ENCODE assay signal across 20 cellular contexts in genomic region chr3:173747427-173747826, GRCh38.
DNase-seq lines count a peak whose midpoint lies in the region; ATAC-seq and TF ChIP-seq lines count a peak whose summit lies in the region.
"Had no signal": no experiment of that assay in that cellular context is flagged by ENCODE, and none has a peak within 500 bp of the region (broad histone marks: within the 10 kb centered on the region; RNA-seq: fewer than 3 reads in every experiment).

No MANE protein-coding gene starts in this region.

- DNase-seq in SK-N-SH (no peak), PC-3 (peak; percentile 58), dermis blood vessel endothelial cell (peak; percentile 65), kidney tubule cell (ENCODE audit: low spot score) (peak; percentile 72), stomach (no peak), suprapubic skin (ENCODE audit: low spot score in 2 of 2) (no peak)
- DNase-seq: 8988T; DND-41; H7; KBM-7; MG63; NCI-H1092 treated with DMSO at 0.1 percent for 48 hours; NCI-H1694; NCI-H2107; NCI-H345; NCI-H526 treated with DMSO at 0.1 percent for 48 hours; NK-92 treated with Interleukin-12 subunit alpha and Interleukin-12 subunit beta, amount 100 ng/mL, for 24 hours; Right ventricle myocardium superior had no signal

- TF ChIP-seq RAD21 in SK-N-SH (IDR thresholded peaks at IDR 0.05; ENCODE audit: low read length), result no peak

- H3K4me1 ChIP-seq in SK-N-SH (ENCODE audit: control insufficient read depth in 1 of 2, insufficient read depth in 2 of 2, low read depth in 1 of 2, low read length in 1 of 2), result peaks cover 6 to 30% of the 10 kb centered on the region in 2 experiments; a peak in 3 of 4 replicates
- H3K4me1 ChIP-seq in PC-3 (ENCODE audit: insufficient read depth, low read length), result peaks cover 5% of the 10 kb centered on the region; the same call in 1 of the 2 replicates
- no peaks in the 10 kb centered on the region for H3K4me1 ChIP-seq in stomach
- H3K4me1 ChIP-seq in suprapubic skin, result peaks cover 8% of the 10 kb centered on the region

- intact Hi-C loops in PC-3 (cut with micrococcal nuclease), result no loop called here
- intact Hi-C loops in stomach (cut with DNase I; ENCODE audit: low total_unique reads), result no loop called here

- H3K9me2 ChIP-seq in SK-N-SH, result no peaks in the 10 kb centered on the region
- no peaks in the 10 kb centered on the region for H3K9me2 ChIP-seq in PC-3 (replicated peaks; ENCODE audit: low read length)

- TF ChIP-seq EP300 in SK-N-SH (IDR thresholded peaks at IDR 0.05; ENCODE audit: borderline replicate concordance in 1 of 2, low read depth in 1 of 2, low read length in 1 of 2) (peak in 1 of 2 experiments; percentile 78; a peak in 1 of 4 replicates), stomach (IDR thresholded peaks at IDR 0.05) (no peak), suprapubic skin (IDR thresholded peaks at IDR 0.05) (no peak)

- H2AFZ ChIP-seq in SK-N-SH (ENCODE audit: low read depth) (no peak overlapping the region), PC-3 (ENCODE audit: low read length) (no peak overlapping the region)

- ATAC-seq in SK-N-SH treated with all-trans-retinoic acid at 6 μM for 48 hours (no peak), PC-3 (peak; percentile 68), GM21723 (IDR thresholded peaks at IDR 0.05; ENCODE audit: unreplicated experiment) (no peak)

- H3K79me2 ChIP-seq in SK-N-SH (ENCODE audit: insufficient read depth) (no peaks in the 10 kb centered on the region; the same call in 1 of the 2 replicates), PC-3 (ENCODE audit: low read length) (no peaks in the 10 kb centered on the region)

- TF ChIP-seq CTCF in SK-N-SH (IDR thresholded peaks at IDR 0.05) (no peak), PC-3 (conservative IDR thresholded peaks at IDR 0.05; ENCODE audit: low read depth, low read length) (no peak), stomach (IDR thresholded peaks at IDR 0.05) (no peak), suprapubic skin (IDR thresholded peaks at IDR 0.05) (no peak)

- H3K27me3 ChIP-seq in SK-N-SH (ENCODE audit: insufficient read depth) (no peaks in the 10 kb centered on the region), PC-3 (ENCODE audit: low read length) (no peaks in the 10 kb centered on the region), stomach (no peaks in the 10 kb centered on the region), suprapubic skin (no peaks in the 10 kb centered on the region)
- H3K27me3 ChIP-seq: MG63 had no signal

- H3F3A ChIP-seq in SK-N-SH (replicated peaks; ENCODE audit: insufficient read depth) (peaks cover 41% of the 10 kb centered on the region), PC-3 (ENCODE audit: low read length, unreplicated experiment) (no peaks in the 10 kb centered on the region)

- H3K4me2 ChIP-seq in SK-N-SH, result no peak overlapping the region
- no peak overlapping the region for H3K4me2 ChIP-seq in PC-3 (ENCODE audit: low read length)

- H3K9me3 ChIP-seq in SK-N-SH (no peaks in the 10 kb centered on the region), PC-3 (ENCODE audit: low read length) (no peaks in the 10 kb centered on the region), stomach (no peaks in the 10 kb centered on the region), suprapubic skin (no peaks in the 10 kb centered on the region)
- H3K9me3 ChIP-seq: MG63 had no signal

- H3K36me3 ChIP-seq in SK-N-SH (replicated peaks in 1 of 2; ENCODE audit: control insufficient read depth in 1 of 2, insufficient read depth in 2 of 2, low read length in 1 of 2) (no peaks in the 10 kb centered on the region), PC-3 (ENCODE audit: low read depth, low read length) (no peaks in the 10 kb centered on the region), stomach (no peaks in the 10 kb centered on the region), suprapubic skin (no peaks in the 10 kb centered on the region)
- H3K36me3 ChIP-seq: MG63 had no signal

- H4K20me1 ChIP-seq in SK-N-SH (ENCODE audit: insufficient read depth) (no peaks in the 10 kb centered on the region), PC-3 (ENCODE audit: low read length) (no peaks in the 10 kb centered on the region)

- H3K4me3 ChIP-seq in SK-N-SH (ENCODE audit: low read depth in 2 of 2, low read length in 1 of 2), result no peak overlapping the region
- H3K4me3 ChIP-seq in PC-3 (ENCODE audit: low read length), result no peak overlapping the region
- no peak overlapping the region for H3K4me3 ChIP-seq in stomach
- no peak overlapping the region for H3K4me3 ChIP-seq in suprapubic skin
- H3K4me3 ChIP-seq: MG63 had no signal

- TF ChIP-seq POLR2A in stomach (IDR thresholded peaks at IDR 0.05), result no peak
- TF ChIP-seq POLR2A in suprapubic skin (IDR thresholded peaks at IDR 0.05), result no peak

- H3K9ac ChIP-seq in SK-N-SH, result no peak overlapping the region
- H3K9ac ChIP-seq in PC-3 (ENCODE audit: low read length), result no peak overlapping the region

- no TSS peak for BruUV-seq in PC-3 (replicated peaks; lab: Mats Ljungman, UMichigan)

- WGBS in SK-N-SH (ENCODE audit: low lambda C conversion rate), result 11% methylated on average over 3 of the region's 3 CpGs
- whole genome bisulfite sequencing in stomach, 5 donors, result 87 to 93% (median 89%) methylated on average over 3 of the region's 3 CpGs
- WGBS in suprapubic skin, result 87% methylated on average over 3 of the region's 3 CpGs

- CTCF ChIA-PET in SK-N-SH (lab: Yijun Ruan, JAX) (no interaction called here), PC-3 (lab: Charles Lee) (interaction anchor here (0.6 kb wide), 1 partner anchor 15 kb away, joined by 3 read pairs; no protein-coding TSS in a partner anchor)

- POLR2A ChIA-PET in SK-N-SH (lab: Yijun Ruan, JAX) (no interaction called here), PC-3 (lab: Charles Lee; ENCODE audit: unreplicated experiment) (no interaction called here)

- H3K27ac ChIP-seq in SK-N-SH (ENCODE audit: low read depth in 2 of 2, low read length in 1 of 2) (peak overlapping the region in 1 of 2 experiments; percentile 14; a peak in 2 of 4 replicates), PC-3 (ENCODE audit: low read length) (no peak overlapping the region), stomach (no peak overlapping the region), suprapubic skin (no peak overlapping the region)

TF ChIP-seq in SK-N-SH, 30 proteins besides CTCF, POLR2A, EP300 and RAD21 (continues in another document):
- no peak for TF ChIP-seq POLR2AphosphoS5 (IDR thresholded peaks at IDR 0.05; ENCODE audit: low read depth, low read length)
- no peak for TF ChIP-seq REST (IDR thresholded peaks at IDR 0.05; ENCODE audit: low read depth, low read length)
- TF ChIP-seq ELF1 (IDR thresholded peaks at IDR 0.05), result no peak
- TF ChIP-seq YY1 (IDR thresholded peaks at IDR 0.05; ENCODE audit: low read depth), result 0 out of 2 replicates have a peak, but pooled peaks have one; percentile 43

TF ChIP-seq in SK-N-SH treated with all-trans-retinoic acid at 6 μM for 48 hours, 23 proteins besides CTCF, POLR2A, EP300 and RAD21:
- TF ChIP-seq ZNF8 (CRISPR knock-in tag; IDR thresholded peaks at IDR 0.05), result no peak

Comparison
In these comparisons a context has a peak if more than half of its experiments do, and no peak if none do; other contexts are left out.
1. DNase-seq: peak in PC-3 (single experiment), dermis blood vessel endothelial cell (single experiment) and kidney tubule cell (single experiment); none in SK-N-SH (single experiment), stomach (single experiment) and suprapubic skin (0 of 2).